Comparison of ENCODE assay signal across 11 cellular contexts in the genomic region with DNA sequence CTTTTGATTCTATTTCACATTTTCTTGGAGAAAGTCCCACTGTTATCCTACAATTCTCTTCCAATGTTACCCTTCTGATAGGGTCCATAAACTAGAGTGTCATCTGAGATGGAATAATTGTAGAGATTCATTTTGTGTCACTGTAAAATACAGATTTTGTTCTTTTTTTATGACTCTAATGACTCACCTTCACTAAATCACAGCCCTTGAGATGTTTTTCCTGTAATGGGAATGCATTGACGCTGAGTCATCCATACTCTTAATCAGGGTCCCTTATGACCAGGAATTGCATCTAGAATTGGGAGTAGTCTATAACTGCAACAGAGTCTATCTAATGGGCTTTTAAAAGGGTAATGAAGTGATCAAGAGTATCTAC.
A peak's percentile ranks its signal among the peaks of the same experiment; 100 is the strongest.
DNase-seq lines count a peak whose midpoint lies in the region; TF ChIP-seq lines count a peak whose summit lies in the region.
"Had no signal": no experiment of that assay in that cellular context is flagged by ENCODE, and none has a peak within 500 bp of the region (broad histone marks: within the 10 kb centered on the region; RNA-seq: fewer than 3 reads in every experiment).

No MANE protein-coding gene starts in this region.

- H3K36me3 ChIP-seq in SJCRH30 (no peaks in the 10 kb centered on the region), vagina (no peaks in the 10 kb centered on the region)

- no peaks in the 10 kb centered on the region for H3K9me3 Mint-ChIP-seq in activated T-helper 2 cell treated with anti-CD3 and anti-CD28 coated beads, Interferon-gamma antibody, Interleukin-2, Interleukin-4, amounts not matched to agents 10 μg/mL and 5 μg/mL and 100 μg/mL, durations not matched to agents 14 hours and 24 hours and 36 hours

- H3K27me3 Mint-ChIP-seq in activated T-helper 2 cell treated with anti-CD3 and anti-CD28 coated beads, Interferon-gamma antibody, Interleukin-2, Interleukin-4, amounts not matched to agents 10 μg/mL and 5 μg/mL and 100 μg/mL, durations not matched to agents 14 hours and 24 hours and 36 hours (ENCODE audit: low read depth) = no peaks in the 10 kb centered on the region

- no peak for TF ChIP-seq POLR2A in vagina (IDR thresholded peaks at IDR 0.05)

- no peaks in the 10 kb centered on the region for H3K27me3 ChIP-seq in SJCRH30
- no peaks in the 10 kb centered on the region for H3K27me3 ChIP-seq in vagina

- peak overlapping the region; percentile 36 for H3K27ac ChIP-seq in SJCRH30
- no peak overlapping the region for H3K27ac ChIP-seq in vagina

- H3K9me3 ChIP-seq in SJCRH30 (replicated peaks) (no peaks in the 10 kb centered on the region), vagina (no peaks in the 10 kb centered on the region)

- no peak overlapping the region for H3K4me3 Mint-ChIP-seq in activated T-helper 2 cell treated with anti-CD3 and anti-CD28 coated beads, Interferon-gamma antibody, Interleukin-2, Interleukin-4, amounts not matched to agents 10 μg/mL and 5 μg/mL and 100 μg/mL, durations not matched to agents 14 hours and 24 hours and 36 hours (ENCODE audit: low read depth)

- no peak overlapping the region for H3K27ac Mint-ChIP-seq in activated T-helper 2 cell treated with anti-CD3 and anti-CD28 coated beads, Interferon-gamma antibody, Interleukin-2, Interleukin-4, amounts not matched to agents 10 μg/mL and 5 μg/mL and 100 μg/mL, durations not matched to agents 14 hours and 24 hours and 36 hours

- peaks cover 27% of the 10 kb centered on the region for H3K4me1 ChIP-seq in SJCRH30
- peaks cover 28% of the 10 kb centered on the region for H3K4me1 ChIP-seq in vagina

- H3K4me1 Mint-ChIP-seq in activated T-helper 2 cell treated with anti-CD3 and anti-CD28 coated beads, Interferon-gamma antibody, Interleukin-2, Interleukin-4, amounts not matched to agents 10 μg/mL and 5 μg/mL and 100 μg/mL, durations not matched to agents 14 hours and 24 hours and 36 hours (ENCODE audit: low read depth) = no peaks in the 10 kb centered on the region

- peak; percentile 89 for DNase-seq in HCEC 1CT
- DNase-seq in SJCRH30 = no peak
- peak; percentile 68 for DNase-seq in fibroblast of pulmonary artery (ENCODE audit: low read depth)
- peak; percentile 52 for DNase-seq in stromal cell of bone marrow (ENCODE audit: low read depth)
- DNase-seq in posterior vena cava (ENCODE audit: low spot score) = no peak
- DNase-seq in activated T-helper 2 cell treated with anti-CD3 and anti-CD28 coated beads, Interferon-gamma antibody, Interleukin-2, Interleukin-4, amounts not matched to agents 10 μg/mL and 5 μg/mL and 100 μg/mL, durations not matched to agents 14 hours and 24 hours and 36 hours (ENCODE audit: low spot score) = no peak
- no peak for DNase-seq in GM13976 (ENCODE audit: low spot score)
- DNase-seq in vagina (ENCODE audit: extremely low spot score in 2 of 2) = no peak
- DNase-seq: cerebellar nuclear complex, DMS79 treated with DMSO at 0.1 percent for 48 hours, MV-4-11 had no signal

- intact Hi-C loops in posterior vena cava (cut with DNase I) (loop anchor here in 1 of 2 donors (10.0 kb wide), 1 partner anchor 316 kb away; a partner anchor contains a TSS), vagina (cut with DNase I) (loop anchor here (10.0 kb wide), 1 partner anchor 316 kb away; a partner anchor contains a TSS)
- intact Hi-C loops in activated T-helper 2 cell treated with anti-CD3 and anti-CD28 coated beads, Interferon-gamma antibody, Interleukin-2, Interleukin-4, amounts not matched to agents 10 μg/mL and 5 μg/mL and 100 μg/mL, durations not matched to agents 14 hours and 24 hours and 36 hours (cut with micrococcal nuclease) = no loop called here

- H3K4me3 ChIP-seq in SJCRH30 (no peak overlapping the region), fibroblast of pulmonary artery (replicated peaks; ENCODE audit: low read depth, low read length) (no peak overlapping the region), vagina (no peak overlapping the region)

- in situ Hi-C loops in GM13976 (cut with MboI; ENCODE audit: low sequenced_read_pairs, unreplicated experiment) = no loop called here

- H3K36me3 Mint-ChIP-seq in activated T-helper 2 cell treated with anti-CD3 and anti-CD28 coated beads, Interferon-gamma antibody, Interleukin-2, Interleukin-4, amounts not matched to agents 10 μg/mL and 5 μg/mL and 100 μg/mL, durations not matched to agents 14 hours and 24 hours and 36 hours (ENCODE audit: low read depth) = no peaks in the 10 kb centered on the region

- TF ChIP-seq CTCF in fibroblast of pulmonary artery (IDR thresholded peaks at IDR 0.05; ENCODE audit: low read length, missing control alignments) (no peak), GM13976 (IDR thresholded peaks at IDR 0.05; ENCODE audit: borderline replicate concordance, control extremely low read depth, extremely low read depth, insufficient read depth, missing control alignments) (no peak), vagina (IDR thresholded peaks at IDR 0.05) (no peak)

Comparison
In these comparisons a context has a peak if more than half of its experiments do, and no peak if none do; other contexts are left out.
1. DNase-seq: peak in HCEC 1CT (single experiment), fibroblast of pulmonary artery (single experiment) and stromal cell of bone marrow (single experiment); none in SJCRH30 (0 of 2), posterior vena cava (single experiment), activated T-helper 2 cell treated with anti-CD3 and anti-CD28 coated beads, Interferon-gamma antibody, Interleukin-2, Interleukin-4, amounts not matched to agents 10 μg/mL and 5 μg/mL and 100 μg/mL, durations not matched to agents 14 hours and 24 hours and 36 hours (single experiment), GM13976 (single experiment) and vagina (0 of 2).